Comparison of ENCODE assay signal across 15 cellular contexts in the genomic region with DNA sequence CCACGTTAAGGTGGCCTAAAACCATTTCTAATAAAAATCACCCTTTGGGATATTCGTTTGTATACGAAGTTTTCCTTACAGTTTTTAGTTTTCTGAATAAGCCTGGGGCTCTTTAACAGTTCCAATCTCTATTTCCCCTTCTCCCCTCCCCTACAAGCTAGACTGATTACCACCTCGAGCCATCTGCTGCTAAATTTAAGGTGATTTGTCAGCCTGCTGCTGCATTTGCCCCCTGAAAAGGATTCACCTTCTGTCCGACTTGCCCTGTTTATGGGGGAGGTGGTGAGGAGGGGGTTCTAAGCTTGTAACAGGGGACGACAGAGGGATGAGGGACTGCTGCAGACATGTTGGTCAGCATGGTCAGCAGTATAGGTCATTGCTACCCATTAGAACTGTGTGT.
"Had no signal": no experiment of that assay in that cellular context is flagged by ENCODE, and none has a peak within 500 bp of the region (broad histone marks: within the 10 kb centered on the region; RNA-seq: fewer than 3 reads in every experiment).

No MANE protein-coding gene starts in this region.

- H3K9me3 Mint-ChIP-seq: activated naive CD4-positive, alpha-beta T cell treated with anti-CD3 and anti-CD28 coated beads, Interleukin-2, amount 50 U/mL, for 72 hours; naive thymus-derived CD4-positive, alpha-beta T cell; stimulated activated effector memory CD8-positive, alpha-beta T cell treated with anti-CD3 and anti-CD28 coated beads, Interleukin-12 subunit alpha, Interleukin-12 subunit beta, amount 100 ng/mL, for 72 hours; T-cell had no signal

- H3K27ac ChIP-seq: prostate gland, right lobe of liver had no signal

- H3K27me3 Mint-ChIP-seq: naive thymus-derived CD4-positive, alpha-beta T cell; T-cell had no signal

- H3K9me3 ChIP-seq: prostate gland, right lobe of liver, tibial nerve had no signal

- ATAC-seq: activated naive CD4-positive, alpha-beta T cell treated with anti-CD3 and anti-CD28 coated beads, Interleukin-2, amount 50 U/mL, for 72 hours; naive thymus-derived CD4-positive, alpha-beta T cell; right lobe of liver; stimulated activated effector memory CD8-positive, alpha-beta T cell treated with anti-CD3 and anti-CD28 coated beads, Interleukin-12 subunit alpha, Interleukin-12 subunit beta, amount 100 ng/mL, for 72 hours; T-cell had no signal

- H3K4me1 ChIP-seq: prostate gland had no signal

- H3K27me3 ChIP-seq: right lobe of liver, tibial nerve had no signal

- H3K4me3 Mint-ChIP-seq: naive thymus-derived CD4-positive, alpha-beta T cell; stimulated activated effector memory CD8-positive, alpha-beta T cell treated with anti-CD3 and anti-CD28 coated beads, Interleukin-12 subunit alpha, Interleukin-12 subunit beta, amount 100 ng/mL, for 72 hours; T-cell had no signal

- H3K4me3 ChIP-seq: lung, prostate gland, right lobe of liver, tibial nerve had no signal

- H3K36me3 ChIP-seq: prostate gland, right lobe of liver, tibial nerve had no signal

- H3K27ac Mint-ChIP-seq: T-cell had no signal

- DNase-seq: activated CD4-positive, alpha-beta T cell treated with anti-CD3 and anti-CD28 coated beads for 48 hours; activated effector memory CD4-positive, alpha-beta T cell treated with Interleukin-2 at 50 U/mL for 16 hours; activated T-cell treated with anti-CD3 and anti-CD28 coated beads for 4 hours; cerebellar nuclear complex; dermis blood vessel endothelial cell; hypothalamus; naive thymus-derived CD4-positive, alpha-beta T cell; occipital lobe; right lobe of liver; T-cell had no signal
